In genomic region chr3:127043041-127043641, GRCh38 we compare ENCODE assay signal across 11 cellular contexts.
DNase-seq lines count a peak whose midpoint lies in the region; ATAC-seq and TF ChIP-seq lines count a peak whose summit lies in the region.
"Had no signal": no experiment of that assay in that cellular context is flagged by ENCODE, and none has a peak within 500 bp of the region (broad histone marks: within the 10 kb centered on the region; RNA-seq: fewer than 3 reads in every experiment).

No MANE protein-coding gene starts in this region.

- POLR2A ChIA-PET in activated CD4-positive, alpha-beta T cell treated with anti-CD3 and anti-CD28 coated beads for 36 hours (lab: Charles Lee), result no interaction called here

- no peak overlapping the region for H3K27ac ChIP-seq in right cardiac atrium (ENCODE audit: low read length)

- peaks cover 3% of the 10 kb centered on the region for H3K4me1 ChIP-seq in right cardiac atrium (ENCODE audit: control insufficient read depth, insufficient read depth, low read length)

- no peaks in the 10 kb centered on the region for H3K36me3 Mint-ChIP-seq in activated CD4-positive, alpha-beta T cell treated with anti-CD3 and anti-CD28 coated beads for 36 hours (ENCODE audit: low read depth)
- no peaks in the 10 kb centered on the region for H3K36me3 Mint-ChIP-seq in stimulated activated memory B cell treated with anti-CD40 and anti-IgM and Interleukin-4, amounts not matched to agents 10 μg/mL and 1 μg/mL and 100 μg/mL, for 72 hours
- H3K36me3 Mint-ChIP-seq: IgD-negative memory B cell had no signal

- H3K4me1 Mint-ChIP-seq in activated CD4-positive, alpha-beta T cell treated with anti-CD3 and anti-CD28 coated beads for 36 hours, result no peaks in the 10 kb centered on the region
- no peaks in the 10 kb centered on the region for H3K4me1 Mint-ChIP-seq in stimulated activated memory B cell treated with anti-CD40 and anti-IgM and Interleukin-4, amounts not matched to agents 10 μg/mL and 1 μg/mL and 100 μg/mL, for 72 hours

- no peaks in the 10 kb centered on the region for H3K9me3 ChIP-seq in right cardiac atrium (ENCODE audit: control insufficient read depth, low read length)

- H3K36me3 ChIP-seq in H7 (replicated peaks; ENCODE audit: control insufficient read depth, insufficient read depth, low read length), result no peaks in the 10 kb centered on the region

- no peaks in the 10 kb centered on the region for H3K27me3 Mint-ChIP-seq in activated CD4-positive, alpha-beta T cell treated with anti-CD3 and anti-CD28 coated beads for 36 hours
- peaks cover 42% of the 10 kb centered on the region for H3K27me3 Mint-ChIP-seq in stimulated activated memory B cell treated with anti-CD40 and anti-IgM and Interleukin-4, amounts not matched to agents 10 μg/mL and 1 μg/mL and 100 μg/mL, for 72 hours

- ATAC-seq in SK-N-SH treated with all-trans-retinoic acid at 6 μM for 48 hours (0 out of 3 replicates have a peak, but pooled peaks have one; percentile 13), right cardiac atrium (peak in 1 of 2 donors; percentile 36)
- ATAC-seq in activated CD4-positive, alpha-beta T cell treated with anti-CD3 and anti-CD28 coated beads for 36 hours, result no peak
- no peak for ATAC-seq in stimulated activated memory B cell treated with anti-CD40 and anti-IgM and Interleukin-4, amounts not matched to agents 10 μg/mL and 1 μg/mL and 100 μg/mL, for 72 hours
- no peak for ATAC-seq in stimulated activated naive CD8-positive, alpha-beta T cell treated with anti-CD3 and anti-CD28 coated beads, Interleukin-15, Interleukin-2, amounts not matched to agents 100 U/mL and 50 U/mL, for 24 hours

- H3K4me3 ChIP-seq in H7 (ENCODE audit: insufficient read depth, low read depth, low read length) (no peak overlapping the region), right cardiac atrium (ENCODE audit: low read length) (no peak overlapping the region)

- H3K27me3 ChIP-seq in H7 (ENCODE audit: control insufficient read depth, insufficient read depth, low read length) (no peaks in the 10 kb centered on the region), right cardiac atrium (ENCODE audit: control insufficient read depth, insufficient read depth) (no peaks in the 10 kb centered on the region)

- intact Hi-C loops in right cardiac atrium (cut with DNase I) (no loop called here), posterior vena cava (cut with DNase I) (no loop called here)
- intact Hi-C loops in activated CD4-positive, alpha-beta T cell treated with anti-CD3 and anti-CD28 coated beads for 36 hours (cut with DNase I, micrococcal nuclease), result no loop called here

- no peak overlapping the region for H3K27ac Mint-ChIP-seq in activated CD4-positive, alpha-beta T cell treated with anti-CD3 and anti-CD28 coated beads for 36 hours
- no peak overlapping the region for H3K27ac Mint-ChIP-seq in stimulated activated memory B cell treated with anti-CD40 and anti-IgM and Interleukin-4, amounts not matched to agents 10 μg/mL and 1 μg/mL and 100 μg/mL, for 72 hours
- H3K27ac Mint-ChIP-seq: IgD-negative memory B cell had no signal

- CTCF ChIA-PET in activated CD4-positive, alpha-beta T cell treated with anti-CD3 and anti-CD28 coated beads for 36 hours (lab: Charles Lee), result no interaction called here

- H3K9me3 Mint-ChIP-seq in activated CD4-positive, alpha-beta T cell treated with anti-CD3 and anti-CD28 coated beads for 36 hours (ENCODE audit: low read depth), result no peaks in the 10 kb centered on the region
- H3K9me3 Mint-ChIP-seq in stimulated activated memory B cell treated with anti-CD40 and anti-IgM and Interleukin-4, amounts not matched to agents 10 μg/mL and 1 μg/mL and 100 μg/mL, for 72 hours, result peaks cover 2% of the 10 kb centered on the region
- H3K9me3 Mint-ChIP-seq: IgD-negative memory B cell had no signal

- 64% methylated on average over 17 of the region's 17 CpGs for WGBS in right cardiac atrium

- no peak overlapping the region for H3K4me3 Mint-ChIP-seq in activated CD4-positive, alpha-beta T cell treated with anti-CD3 and anti-CD28 coated beads for 36 hours
- no peak overlapping the region for H3K4me3 Mint-ChIP-seq in stimulated activated memory B cell treated with anti-CD40 and anti-IgM and Interleukin-4, amounts not matched to agents 10 μg/mL and 1 μg/mL and 100 μg/mL, for 72 hours
- H3K4me3 Mint-ChIP-seq: IgD-negative memory B cell had no signal

- DNase-seq in H7 (peak; percentile 88), right cardiac atrium (peak in 2 of 3 donors; percentile 57), posterior vena cava (ENCODE audit: low spot score) (peak; percentile 75)
- no peak for DNase-seq in activated CD4-positive, alpha-beta T cell treated with anti-CD3 and anti-CD28 coated beads for 36 hours
- DNase-seq in stimulated activated naive CD4-positive, alpha-beta T cell (lab: John Stamatoyannopoulos, UW), result no peak
- DNase-seq in stimulated activated naive CD8-positive, alpha-beta T cell treated with anti-CD3 and anti-CD28 coated beads, Interleukin-15, Interleukin-2, amounts not matched to agents 100 U/mL and 50 U/mL, for 24 hours, result no peak
- DNase-seq: activated T-cell treated with anti-CD3 and anti-CD28 coated beads, Interleukin-2, amount 50 U/mL, for 48 hours; COR-L47 had no signal

TF ChIP-seq in SK-N-SH treated with all-trans-retinoic acid at 6 μM for 48 hours, 23 proteins besides CTCF, POLR2A, EP300 and RAD21:
- TF ChIP-seq OSR1 (CRISPR knock-in tag; IDR thresholded peaks at IDR 0.05) (no peak), ZNF565 (CRISPR knock-in tag; conservative IDR thresholded peaks at IDR 0.05; ENCODE audit: low read depth) (no peak), CSDC2 (CRISPR knock-in tag; IDR thresholded peaks at IDR 0.05) (no peak), ISL1 (CRISPR knock-in tag; IDR thresholded peaks at IDR 0.05) (no peak), TCF4 (CRISPR knock-in tag; IDR thresholded peaks at IDR 0.05; ENCODE audit: borderline replicate concordance) (no peak), BACH2 (CRISPR knock-in tag; IDR thresholded peaks at IDR 0.05; ENCODE audit: borderline replicate concordance) (no peak)

Comparison
In these comparisons a context has a peak if more than half of its experiments do, and no peak if none do; other contexts are left out.
1. DNase-seq: peak in H7 (single experiment), right cardiac atrium (2 of 3) and posterior vena cava (single experiment); none in activated CD4-positive, alpha-beta T cell treated with anti-CD3 and anti-CD28 coated beads for 36 hours (single experiment), stimulated activated naive CD4-positive, alpha-beta T cell (0 of 6) and stimulated activated naive CD8-positive, alpha-beta T cell treated with anti-CD3 and anti-CD28 coated beads, Interleukin-15, Interleukin-2, amounts not matched to agents 100 U/mL and 50 U/mL, for 24 hours (single experiment).